Comparison of ENCODE assay signal across 20 cellular contexts in the genomic region with DNA sequence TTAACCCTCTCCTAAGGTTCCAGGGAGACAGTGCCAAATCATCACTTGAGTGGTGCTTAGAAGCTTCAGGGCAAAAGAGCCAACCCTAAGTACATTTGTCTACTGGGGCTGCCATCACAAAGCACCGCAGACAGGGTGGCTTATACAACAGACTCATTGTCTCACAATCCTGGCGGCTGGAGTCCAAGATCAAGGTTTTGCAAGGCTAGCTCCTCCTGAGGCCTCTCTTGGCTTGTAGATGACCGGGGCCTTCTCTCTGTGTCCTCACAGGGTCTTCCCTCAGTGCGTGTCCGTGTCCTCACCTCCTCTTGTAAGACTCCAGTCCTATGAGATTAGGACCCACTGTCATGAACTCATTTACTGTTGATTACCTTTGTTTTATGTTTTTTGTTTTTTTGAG. TPM values are rescaled to one million over a fixed set of nuclear protein-coding genes. Genes with fewer than 3 reads are reported as not detected.
A peak's percentile ranks its signal among the peaks of the same experiment; 100 is the strongest.
DNase-seq lines count a peak whose midpoint lies in the region; ATAC-seq and TF ChIP-seq lines count a peak whose summit lies in the region.
"Had no signal": no experiment of that assay in that cellular context is flagged by ENCODE, and none has a peak within 500 bp of the region (broad histone marks: within the 10 kb centered on the region; RNA-seq: fewer than 3 reads in every experiment).

No MANE protein-coding gene starts in this region.

- intact Hi-C loops in Right ventricle myocardium inferior (cut with DNase I) = no loop called here
- intact Hi-C loops in left ventricle myocardium superior (cut with micrococcal nuclease) = no loop called here
- intact Hi-C loops in body of pancreas (cut with DNase I) = no loop called here
- intact Hi-C loops in thyroid gland (cut with DNase I) = no loop called here

- H3K4me3 ChIP-seq in body of pancreas (no peak overlapping the region), thyroid gland (replicated peaks in 1 of 3) (no peak overlapping the region), brain microvascular endothelial cell (ENCODE audit: low read depth, low read length) (no peak overlapping the region)

- TF ChIP-seq CTCF in body of pancreas (IDR thresholded peaks at IDR 0.05) (no peak), thyroid gland (IDR thresholded peaks at IDR 0.05) (no peak), brain microvascular endothelial cell (IDR thresholded peaks at IDR 0.05; ENCODE audit: low read depth, low read length, missing control alignments) (no peak)

- DNase-seq in Right ventricle myocardium inferior (ENCODE audit: missing footprints) = no peak
- no peak for DNase-seq in left ventricle myocardium superior
- peak in 2 of 4 donors; percentile 21 to 28 for DNase-seq in body of pancreas
- peak; percentile 53 for DNase-seq in mesenteric fat pad (ENCODE audit: low spot score)
- DNase-seq in thyroid gland = peak; percentile 19 to 32
- no peak for DNase-seq in brain microvascular endothelial cell
- DNase-seq: DMS53, GDM1, GOT3, MV-4-11, NCI-H1105 treated with DMSO at 0.1 percent for 48 hours, NCI-H2029 treated with DMSO at 0.1 percent for 48 hours, NCI-H2171 treated with DMSO at 0.1 percent for 48 hours, NCI-H446, NCI-H526, OCI-M1, SHP77 treated with DMSO at 0.1 percent for 48 hours had no signal

- in situ Hi-C loops in brain microvascular endothelial cell (cut with HindIII; ENCODE audit: low pct_ligation_motif_present, low sequenced_read_pairs) = no loop called here

- no peaks in the 10 kb centered on the region for H3K4me1 ChIP-seq in body of pancreas
- no peaks in the 10 kb centered on the region for H3K4me1 ChIP-seq in thyroid gland

- H3K27ac ChIP-seq in body of pancreas = no peak overlapping the region
- H3K27ac ChIP-seq in thyroid gland = no peak overlapping the region
- H3K27ac ChIP-seq in brain microvascular endothelial cell = no peak overlapping the region

- no peaks in the 10 kb centered on the region for H3K9me3 ChIP-seq in body of pancreas
- H3K9me3 ChIP-seq in thyroid gland = no peaks in the 10 kb centered on the region

- no peaks in the 10 kb centered on the region for H3K27me3 ChIP-seq in body of pancreas
- H3K27me3 ChIP-seq in thyroid gland = no peaks in the 10 kb centered on the region
- H3K27me3 ChIP-seq in brain microvascular endothelial cell (replicated peaks) = no peaks in the 10 kb centered on the region

- 51 to 56% methylated on average over 5 of the region's 5 CpGs for WGBS in body of pancreas, 2 donors
- 47 to 50% methylated on average over 4 to 5 of the region's 5 CpGs for WGBS in thyroid gland, 2 donors

- ATAC-seq in Right ventricle myocardium inferior (peak; percentile 52), left ventricle myocardium superior (no peak), body of pancreas (peak; percentile 48), HG03095 (IDR thresholded peaks at IDR 0.05; ENCODE audit: unreplicated experiment) (no peak), HG02678 (IDR thresholded peaks at IDR 0.05; ENCODE audit: unreplicated experiment) (no peak)
- ATAC-seq: HCT116 had no signal

- TF ChIP-seq POLR2A in body of pancreas (IDR thresholded peaks at IDR 0.05) = no peak
- no peak for TF ChIP-seq POLR2A in thyroid gland (IDR thresholded peaks at IDR 0.05)

- no peaks in the 10 kb centered on the region for H3K36me3 ChIP-seq in body of pancreas (replicated peaks in 1 of 2; ENCODE audit: insufficient read depth in 1 of 2, low read depth in 2 of 2)
- H3K36me3 ChIP-seq in thyroid gland = no peaks in the 10 kb centered on the region
- H3K36me3 ChIP-seq in brain microvascular endothelial cell (replicated peaks) = no peaks in the 10 kb centered on the region

RNA-seq across cellular contexts. Expression of gene CD81, which starts 34.1 kb away (rescaled TPM):
- total RNA-seq in Right ventricle myocardium inferior (531 TPM), left ventricle myocardium superior (653 TPM), body of pancreas (100 to 1,000 TPM; 217 to 332 TPM), mesenteric fat pad (723 TPM), thyroid gland (100 to 1,000 TPM; 264 to 370 (median 298) TPM)

RNA-seq across cellular contexts. Expression of gene TSPAN32, which starts 41.2 kb away (rescaled TPM):
- total RNA-seq in Right ventricle myocardium inferior (15.0 TPM), left ventricle myocardium superior (19.9 TPM), body of pancreas (1 to 10 TPM in 1 of 2 donors, not detected in 1; 5.9 TPM), mesenteric fat pad (1.3 TPM), thyroid gland (under 1 TPM in 2 of 4 donors, not detected in 2; 0.33 to 0.45 TPM)

RNA-seq across cellular contexts. Expression of gene C11orf21, which starts 41.3 kb away (rescaled TPM):
- total RNA-seq in Right ventricle myocardium inferior (47.1 TPM), left ventricle myocardium superior (66.5 TPM), body of pancreas (under 1 TPM; 0.26 to 0.33 TPM), mesenteric fat pad (1.0 TPM), thyroid gland (under 1 TPM; 0.15 to 0.67 (median 0.45) TPM)

RNA-seq across cellular contexts. Expression of gene TSSC4, which starts 57.6 kb away (rescaled TPM):
- total RNA-seq in Right ventricle myocardium inferior (31.4 TPM), left ventricle myocardium superior (34.8 TPM), body of pancreas (10 to 100 TPM; 21.5 to 25.7 TPM), mesenteric fat pad (55.2 TPM), thyroid gland (10 to 100 TPM; 37.5 to 62.3 (median 45.1) TPM)

Comparison
In these comparisons a context has a peak if more than half of its experiments do, and no peak if none do; other contexts are left out.
1. ATAC-seq: peak in Right ventricle myocardium inferior (single experiment) and body of pancreas (single experiment); none in left ventricle myocardium superior (single experiment), HG03095 (single experiment) and HG02678 (single experiment).
2. DNase-seq: peak in mesenteric fat pad (single experiment) and thyroid gland (2 of 2); none in Right ventricle myocardium inferior (single experiment), left ventricle myocardium superior (single experiment) and brain microvascular endothelial cell (single experiment).
3. RNA of gene C11orf21, which starts 41.3 kb away (total RNA-seq): 66.5 TPM in left ventricle myocardium superior (single experiment) and 47.1 TPM in Right ventricle myocardium inferior (single experiment); 1.0 TPM in mesenteric fat pad (single experiment), 0.15 to 0.67 TPM in thyroid gland and 0.26 to 0.33 TPM in body of pancreas; every median in the first group is over 10 times any median in the second.